ENCODE assay signal across 23 cellular contexts in the genomic region with DNA sequence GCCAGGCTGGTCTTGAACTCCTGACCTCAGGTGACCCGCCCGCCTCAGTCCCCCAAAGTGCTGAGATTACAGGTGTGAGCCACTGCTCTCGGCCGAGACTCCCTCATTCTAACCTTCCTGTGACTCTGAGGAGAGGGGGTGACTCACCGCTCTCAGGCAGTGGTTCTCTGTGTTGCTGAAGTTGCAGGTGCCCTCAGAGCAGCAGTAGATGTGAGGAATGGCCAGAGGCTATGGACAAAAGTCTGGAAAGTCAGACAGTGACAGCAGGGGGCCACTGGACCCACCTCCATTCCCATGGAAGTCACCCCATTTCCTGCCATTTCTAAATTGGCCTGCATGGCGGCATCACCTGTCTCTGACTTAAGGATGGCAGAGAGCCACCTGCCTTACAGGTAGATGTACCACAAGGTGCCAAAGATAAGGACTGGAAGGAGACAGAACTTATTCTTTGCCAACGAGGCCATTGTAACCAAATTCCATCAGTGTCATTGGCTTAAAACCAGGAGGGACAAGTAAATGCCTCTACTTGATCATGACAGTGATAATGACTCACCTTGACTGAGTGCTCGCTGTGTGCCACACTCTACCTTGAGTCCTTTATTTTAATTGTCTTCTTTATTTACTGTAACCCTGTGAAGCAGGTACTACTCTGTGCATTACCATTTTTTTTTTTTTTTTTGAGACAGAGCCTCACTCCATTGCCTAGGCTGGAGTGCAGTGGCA. TPM values are rescaled to one million over a fixed set of nuclear protein-coding genes. Genes with fewer than 3 reads are reported as not detected.
DNase-seq lines count a peak whose midpoint lies in the region; ATAC-seq, FAIRE-seq and TF ChIP-seq lines count a peak whose summit lies in the region.
"Had no signal": no experiment of that assay in that cellular context is flagged by ENCODE, and none has a peak within 500 bp of the region (broad histone marks: within the 10 kb centered on the region; RNA-seq: fewer than 3 reads in every experiment).

No MANE protein-coding gene starts in this region.

- POLR2A ChIA-PET in HCT116 (lab: Charles Lee), result no interaction called here

- no peak for TF ChIP-seq CTCF in HCT116 (IDR thresholded peaks at IDR 0.05 in 2 of 3, conservative IDR thresholded peaks at IDR 0.05 in 1 of 3; ENCODE audit: borderline replicate concordance in 1 of 3, insufficient read depth in 1 of 3, low read depth in 2 of 3, low read length in 2 of 3)
- TF ChIP-seq CTCF in bronchial epithelial cell (IDR thresholded peaks at IDR 0.05; ENCODE audit: insufficient read depth, low read length, severe bottlenecking), result no peak

- H3K27me3 ChIP-seq in HCT116 (ENCODE audit: insufficient read depth, low read length), result no peaks in the 10 kb centered on the region
- H3K27me3 ChIP-seq in bronchial epithelial cell (ENCODE audit: control insufficient read depth, insufficient read depth, low read length), result no peaks in the 10 kb centered on the region
- H3K27me3 ChIP-seq: BLaER1, SJCRH30 had no signal

- H3K4me3 ChIP-seq in HCT116 (replicated peaks in 1 of 2; ENCODE audit: low read depth in 1 of 2, low read length in 2 of 2) (no peak overlapping the region), bronchial epithelial cell (ENCODE audit: low read depth, low read length) (no peak overlapping the region)
- H3K4me3 ChIP-seq: BLaER1, GM23338, K562, SJCRH30 had no signal

- BruUV-seq in HCT116 (replicated peaks; lab: Mats Ljungman, UMichigan), result no TSS peak

- H3K27ac ChIP-seq in HCT116 (ENCODE audit: low read depth, low read length), result no peak overlapping the region
- H3K27ac ChIP-seq: BLaER1, SJCRH30 had no signal

- RAD21 ChIA-PET in HCT116 (lab: Charles Lee; ENCODE audit: low non-redundant PET in 1 of 2, low total read pairs in 2 of 2, uncharacterized antibody in 2 of 2, unreplicated experiment in 2 of 2), result no interaction called here

- CTCF ChIA-PET in HCT116 (lab: Charles Lee), result no interaction called here

- intact Hi-C loops in HCT116 (cut with micrococcal nuclease), result no loop called here

- no peak overlapping the region for H3K9ac ChIP-seq in HCT116 (ENCODE audit: low read length)
- H3K9ac ChIP-seq: BLaER1 had no signal

- DNase-seq in HCT116 (ENCODE audit: low read depth, low spot score), result no peak
- DNase-seq in NCI-H69 (lab: John Stamatoyannopoulos, UW), result peak; percentile 26
- peak; percentile 58 for DNase-seq in bronchial epithelial cell (ENCODE audit: low read depth)
- DNase-seq in islet precursor cell, result peak; percentile 71
- DNase-seq in kidney glomerular epithelial cell (lab: John Stamatoyannopoulos, UW), result no peak
- no peak for DNase-seq in COLO829 (ENCODE audit: low spot score)
- DNase-seq in GOT3 (lab: John Stamatoyannopoulos, UW), result no peak
- DNase-seq in LoVo (ENCODE audit: low spot score), result no peak
- DNase-seq: ACHN; CD4-positive, alpha-beta T cell; DMS153; GDM1; NCI-H1105 treated with DMSO at 0.1 percent for 48 hours; NCI-H1694 treated with DMSO at 0.1 percent for 48 hours; NCI-H2081 treated with DMSO at 0.1 percent for 48 hours; NCI-H446; NCI-H526; SJCRH30; T-cell had no signal

- H3K9me2 ChIP-seq in HCT116 (ENCODE audit: insufficient read depth), result no peaks in the 10 kb centered on the region

- H3K9me3 ChIP-seq in HCT116 (ENCODE audit: control insufficient read depth in 1 of 2, insufficient read depth in 1 of 2, low read depth in 1 of 2, low read length in 2 of 2), result no peaks in the 10 kb centered on the region
- H3K9me3 ChIP-seq: BLaER1, SJCRH30 had no signal

- FAIRE-seq in bronchial epithelial cell (lab: Jason Lieb, UNC), result no peak
- FAIRE-seq: GM18507, K562 had no signal

- H3K4me1 ChIP-seq in HCT116 (ENCODE audit: control insufficient read depth in 1 of 2, insufficient read depth in 2 of 2, low read length in 2 of 2), result peaks cover 0 to 6% of the 10 kb centered on the region in 2 experiments; a peak in 2 of 4 replicates
- H3K4me1 ChIP-seq: BLaER1 had no signal

- TF ChIP-seq RAD21 in HCT116 (IDR thresholded peaks at IDR 0.05; ENCODE audit: low read depth), result no peak

- no peaks in the 10 kb centered on the region for H3K36me3 ChIP-seq in HCT116 (ENCODE audit: control insufficient read depth in 1 of 2, insufficient read depth in 2 of 2, low read length in 2 of 2)
- H3K36me3 ChIP-seq in bronchial epithelial cell (ENCODE audit: control insufficient read depth, insufficient read depth, low read length), result no peaks in the 10 kb centered on the region
- H3K36me3 ChIP-seq: BLaER1, SJCRH30 had no signal

- H4K20me1 ChIP-seq in HCT116 (ENCODE audit: insufficient read depth), result no peaks in the 10 kb centered on the region
- H4K20me1 ChIP-seq: BLaER1 had no signal

- no peak overlapping the region; the same call in 1 of the 2 replicates for H3K4me2 ChIP-seq in HCT116 (ENCODE audit: low read length)
- H3K4me2 ChIP-seq: BLaER1, GM23338 had no signal

- H3K79me2 ChIP-seq in HCT116 (ENCODE audit: insufficient read depth, low read length), result no peaks in the 10 kb centered on the region

- H2AFZ ChIP-seq in HCT116 (ENCODE audit: low read depth, low read length, poor library complexity, severe bottlenecking), result no peak overlapping the region
- H2AFZ ChIP-seq: GM23338 had no signal

- peak; percentile 67 for ATAC-seq in HCT116
- ATAC-seq: GM23338, K562, T-cell had no signal

- TF ChIP-seq POLR2A in HCT116 (IDR thresholded peaks at IDR 0.05; ENCODE audit: borderline replicate concordance, extremely low read depth, insufficient read depth, insufficient read length), result no peak

TF ChIP-seq in HCT116, 20 proteins besides CTCF, POLR2A, EP300 and RAD21:
- TF ChIP-seq, protein P1, sequence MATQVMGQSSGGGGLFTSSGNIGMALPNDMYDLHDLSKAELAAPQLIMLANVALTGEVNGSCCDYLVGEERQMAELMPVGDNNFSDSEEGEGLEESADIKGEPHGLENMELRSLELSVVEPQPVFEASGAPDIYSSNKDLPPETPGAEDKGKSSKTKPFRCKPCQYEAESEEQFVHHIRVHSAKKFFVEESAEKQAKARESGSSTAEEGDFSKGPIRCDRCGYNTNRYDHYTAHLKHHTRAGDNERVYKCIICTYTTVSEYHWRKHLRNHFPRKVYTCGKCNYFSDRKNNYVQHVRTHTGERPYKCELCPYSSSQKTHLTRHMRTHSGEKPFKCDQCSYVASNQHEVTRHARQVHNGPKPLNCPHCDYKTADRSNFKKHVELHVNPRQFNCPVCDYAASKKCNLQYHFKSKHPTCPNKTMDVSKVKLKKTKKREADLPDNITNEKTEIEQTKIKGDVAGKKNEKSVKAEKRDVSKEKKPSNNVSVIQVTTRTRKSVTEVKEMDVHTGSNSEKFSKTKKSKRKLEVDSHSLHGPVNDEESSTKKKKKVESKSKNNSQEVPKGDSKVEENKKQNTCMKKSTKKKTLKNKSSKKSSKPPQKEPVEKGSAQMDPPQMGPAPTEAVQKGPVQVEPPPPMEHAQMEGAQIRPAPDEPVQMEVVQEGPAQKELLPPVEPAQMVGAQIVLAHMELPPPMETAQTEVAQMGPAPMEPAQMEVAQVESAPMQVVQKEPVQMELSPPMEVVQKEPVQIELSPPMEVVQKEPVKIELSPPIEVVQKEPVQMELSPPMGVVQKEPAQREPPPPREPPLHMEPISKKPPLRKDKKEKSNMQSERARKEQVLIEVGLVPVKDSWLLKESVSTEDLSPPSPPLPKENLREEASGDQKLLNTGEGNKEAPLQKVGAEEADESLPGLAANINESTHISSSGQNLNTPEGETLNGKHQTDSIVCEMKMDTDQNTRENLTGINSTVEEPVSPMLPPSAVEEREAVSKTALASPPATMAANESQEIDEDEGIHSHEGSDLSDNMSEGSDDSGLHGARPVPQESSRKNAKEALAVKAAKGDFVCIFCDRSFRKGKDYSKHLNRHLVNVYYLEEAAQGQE (IDR thresholded peaks at IDR 0.05; ENCODE audit: low read depth), result no peak
- no peak for TF ChIP-seq EZH2 (IDR thresholded peaks at IDR 0.05)
- no peak for TF ChIP-seq TCF7L2 (IDR thresholded peaks at IDR 0.05; ENCODE audit: borderline replicate concordance, extremely low read depth, insufficient read depth, insufficient read length)
- TF ChIP-seq POLR2AphosphoS5 (IDR thresholded peaks at IDR 0.05; ENCODE audit: low read depth, low read length), result no peak

RNA-seq across cellular contexts. Expression of a gene that starts 15.3 kb away (rescaled TPM):
- total RNA-seq in HCT116 (2021; ENCODE audit: unreplicated experiment) (230 TPM), bronchial epithelial cell (113 and 184 TPM in 2 replicates)
- polyA plus RNA-seq in HCT116 (2012), result 259 and 294 TPM in 2 replicates

RNA-seq across cellular contexts. Expression of a gene that starts 39.6 kb away (rescaled TPM):
- total RNA-seq in HCT116 (2021; ENCODE audit: unreplicated experiment), result 9.8 TPM
- 4.0 and 4.7 TPM in 2 replicates for polyA plus RNA-seq in HCT116 (2012)
- total RNA-seq in bronchial epithelial cell, result 23.4 and 27.9 TPM in 2 replicates

Comparison
In these comparisons a context has a peak if more than half of its experiments do, and no peak if none do; other contexts are left out.
1. DNase-seq: peak in NCI-H69 (single experiment), bronchial epithelial cell (single experiment) and islet precursor cell (single experiment); none in HCT116 (single experiment), kidney glomerular epithelial cell (single experiment), COLO829 (single experiment), GOT3 (single experiment) and LoVo (single experiment).